ENCODE assay signal across 28 cellular contexts in genomic region chr12:74527491-74527890, GRCh38.
"Had no signal": no experiment of that assay in that cellular context is flagged by ENCODE, and none has a peak within 500 bp of the region (broad histone marks: within the 10 kb centered on the region; RNA-seq: fewer than 3 reads in every experiment).

No MANE protein-coding gene starts in this region.

- H3K4me2 ChIP-seq: neural progenitor cell, smooth muscle cell had no signal

- H3K9me3 ChIP-seq: ovary, psoas muscle, spleen, suprapubic skin, testis, tibial artery, transverse colon, upper lobe of right lung, uterus had no signal

- H3K27me3 ChIP-seq: neural progenitor cell, ovary, spleen, testis, tibial artery, uterus had no signal

- H3K9ac ChIP-seq: neural progenitor cell, parathyroid adenoma had no signal

- H3K79me2 ChIP-seq: parathyroid adenoma had no signal

- H3K36me3 ChIP-seq: neural progenitor cell, ovary, spleen, suprapubic skin, tibial artery, transverse colon, upper lobe of right lung, uterus had no signal

- H3K27ac ChIP-seq: neural progenitor cell, ovary, parathyroid adenoma, psoas muscle, skin epidermis, spleen, suprapubic skin, testis, tibial artery, transverse colon, upper lobe of right lung, uterus had no signal

- DNase-seq: natural killer cell; occipital lobe; ovary; posterior cingulate gyrus; psoas muscle; right cardiac atrium; spleen; stimulated activated CD4-positive, alpha-beta T cell treated with anti-CD3 and anti-CD28 coated beads, Interleukin-12 subunit alpha, Interleukin-12 subunit beta, amount 100 ng/mL, for 4 hours; stimulated activated CD4-positive, alpha-beta T cell treated with anti-CD3 and anti-CD28 coated beads, Interleukin-1b, Interleukin-23, amount 100 ng/mL, for 48 hours; stimulated activated CD4-positive, alpha-beta T cell treated with anti-CD3 and anti-CD28 coated beads, Interleukin-4, amount 100 ng/mL, for 1 hour; stimulated activated CD4-positive, alpha-beta T cell treated with anti-CD3 and anti-CD28 coated beads, Interleukin-4, amount 100 ng/mL, for 4 hours; stimulated activated CD8-positive, alpha-beta memory T cell treated with anti-CD3 and anti-CD28 coated beads, Interleukin-4, amount 100 ng/mL, for 48 hours; stimulated activated naive CD4-positive, alpha-beta T cell; stimulated activated naive CD8-positive, alpha-beta T cell treated with anti-CD3 and anti-CD28 coated beads, Interleukin-15, amount 100 ng/mL, for 72 hours; stimulated activated naive CD8-positive, alpha-beta T cell treated with anti-CD3 and anti-CD28 coated beads, Interleukin-15, Interleukin-2, amounts not matched to agents 100 U/mL and 50 U/mL, for 24 hours; substantia nigra; testis; tibial artery; transverse colon; upper lobe of right lung; uterus had no signal

- H3K4me3 ChIP-seq: neural progenitor cell, ovary, psoas muscle, skin epidermis, smooth muscle cell, spleen, suprapubic skin, testis, tibial artery, transverse colon, upper lobe of right lung, uterus had no signal

- H3K4me1 ChIP-seq: neural progenitor cell, parathyroid adenoma, psoas muscle, spleen, suprapubic skin, testis, tibial artery, transverse colon, upper lobe of right lung, uterus had no signal

- H2AFZ ChIP-seq: neural progenitor cell, parathyroid adenoma had no signal

- ATAC-seq: natural killer cell; psoas muscle; right cardiac atrium; sciatic nerve; stimulated activated memory B cell treated with anti-CD40 and anti-IgM and Interleukin-4, amounts not matched to agents 10 μg/mL and 1 μg/mL and 100 μg/mL, for 72 hours; stimulated activated naive CD8-positive, alpha-beta T cell treated with anti-CD3 and anti-CD28 coated beads, Interleukin-15, amount 100 ng/mL, for 72 hours; stimulated activated naive CD8-positive, alpha-beta T cell treated with anti-CD3 and anti-CD28 coated beads, Interleukin-15, Interleukin-2, amounts not matched to agents 100 U/mL and 50 U/mL, for 24 hours; upper lobe of right lung had no signal
